9 cellular contexts compared by ENCODE assay signal in genomic region chr11:18768472-18768901, GRCh38. TPM values are rescaled to one million over a fixed set of nuclear protein-coding genes. Genes with fewer than 3 reads are reported as not detected.
DNase-seq lines count a peak whose midpoint lies in the region; ATAC-seq lines count a peak whose summit lies in the region.
"Had no signal": no experiment of that assay in that cellular context is flagged by ENCODE, and none has a peak within 500 bp of the region (broad histone marks: within the 10 kb centered on the region; RNA-seq: fewer than 3 reads in every experiment).

No MANE protein-coding gene starts in this region.

- no peaks in the 10 kb centered on the region for H3K9me3 Mint-ChIP-seq in CD4-positive, alpha-beta memory T cell

- no peak overlapping the region for H3K4me3 ChIP-seq in CD4-positive, alpha-beta memory T cell (ENCODE audit: low read length in 2 of 2)
- H3K4me3 ChIP-seq: heart right ventricle had no signal

- H3K27ac ChIP-seq in cingulate gyrus (ENCODE audit: low read depth, low read length): peak overlapping the region; percentile 61
- H3K27ac ChIP-seq in CD4-positive, alpha-beta memory T cell (ENCODE audit: low read depth, low read length): no peak overlapping the region
- H3K27ac ChIP-seq: heart right ventricle had no signal

- no peak overlapping the region for H3K27ac Mint-ChIP-seq in CD4-positive, alpha-beta memory T cell

- H3K9me3 ChIP-seq in CD4-positive, alpha-beta memory T cell (ENCODE audit: control insufficient read depth in 1 of 2, low read length in 2 of 2): no peaks in the 10 kb centered on the region

- intact Hi-C loops in CD4-positive, alpha-beta memory T cell (cut with micrococcal nuclease): loop anchor here (10.0 kb wide), 1 partner anchor 524 kb away; the partner anchor contains the start of gene SAA2

- peaks cover 8% of the 10 kb centered on the region in 2 donors for H3K27me3 Mint-ChIP-seq in CD4-positive, alpha-beta memory T cell

- no peaks in the 10 kb centered on the region for H3K27me3 ChIP-seq in CD4-positive, alpha-beta memory T cell (ENCODE audit: insufficient read depth, low read length)
- H3K27me3 ChIP-seq: heart right ventricle had no signal

- ATAC-seq in GM18519 (IDR thresholded peaks at IDR 0.05; ENCODE audit: low FRiP score, unreplicated experiment) (peak; percentile 93), GM21381 (IDR thresholded peaks at IDR 0.05; ENCODE audit: unreplicated experiment) (peak; percentile 79), HG03378 (IDR thresholded peaks at IDR 0.05; ENCODE audit: unreplicated experiment) (peak; percentile 92)

- DNase-seq in midbrain (lab: John Stamatoyannopoulos, UW) (no peak), putamen (ENCODE audit: low spot score) (no peak), cerebellar cortex (ENCODE audit: low spot score) (no peak)
- DNase-seq in CD4-positive, alpha-beta memory T cell: no peak
- DNase-seq: heart right ventricle had no signal

- POLR2A ChIA-PET in CD4-positive, alpha-beta memory T cell (lab: Charles Lee; ENCODE audit: partially characterized antibody): no interaction called here

- no peaks in the 10 kb centered on the region for H3K36me3 ChIP-seq in CD4-positive, alpha-beta memory T cell (ENCODE audit: insufficient read depth, low read length)

- no peak overlapping the region for H3K4me3 Mint-ChIP-seq in CD4-positive, alpha-beta memory T cell

- CTCF ChIA-PET in CD4-positive, alpha-beta memory T cell (lab: Charles Lee; ENCODE audit: partially characterized antibody): interaction anchor here (1.0 to 2.5 kb wide), 4 partner anchors 10 to 653 kb away, joined by 3 to 11 read pairs (median 6); no protein-coding TSS in a partner anchor

- H3K36me3 Mint-ChIP-seq in CD4-positive, alpha-beta memory T cell: no peaks in the 10 kb centered on the region

- peaks cover 4 to 5% (median 4%) of the 10 kb centered on the region in 4 donors for H3K4me1 Mint-ChIP-seq in CD4-positive, alpha-beta memory T cell

- peaks cover 5% of the 10 kb centered on the region for H3K4me1 ChIP-seq in CD4-positive, alpha-beta memory T cell (ENCODE audit: insufficient read depth, low read length)

RNA-seq across cellular contexts. Expression of gene PTPN5, which starts 23.1 kb away (rescaled TPM):
- not detected for total RNA-seq in CD4-positive, alpha-beta memory T cell
- not detected for polyA plus RNA-seq in CD4-positive, alpha-beta memory T cell

RNA-seq across cellular contexts. Expression of gene IGSF22, which starts 42.5 kb away (rescaled TPM):
- 1 to 10 TPM; 5.3 to 8.0 TPM for total RNA-seq in CD4-positive, alpha-beta memory T cell
- polyA plus RNA-seq in CD4-positive, alpha-beta memory T cell: 1 to 10 TPM; 4.6 to 5.8 TPM
